24 cellular contexts compared by ENCODE assay signal in genomic region chr3:52032702-52033408, GRCh38. TPM values are rescaled to one million over a fixed set of nuclear protein-coding genes. Genes with fewer than 3 reads are reported as not detected.
DNase-seq lines count a peak whose midpoint lies in the region; ATAC-seq, FAIRE-seq and TF ChIP-seq lines count a peak whose summit lies in the region.
"Had no signal": no experiment of that assay in that cellular context is flagged by ENCODE, and none has a peak within 500 bp of the region (broad histone marks: within the 10 kb centered on the region; RNA-seq: fewer than 3 reads in every experiment).

No MANE protein-coding gene starts in this region.

- H2BK20ac ChIP-seq in H1 (ENCODE audit: low read length), result no peak overlapping the region

- H3K23ac ChIP-seq in H1 (ENCODE audit: insufficient read length), result no peak overlapping the region

- no peaks in the 10 kb centered on the region for H3K9me3 ChIP-seq in BE2C
- no peaks in the 10 kb centered on the region for H3K9me3 ChIP-seq in H1 (ENCODE audit: insufficient read depth in 2 of 2, low read depth in 1 of 2, low read length in 1 of 2)
- no peaks in the 10 kb centered on the region for H3K9me3 ChIP-seq in T-helper 17 cell (ENCODE audit: control insufficient read depth, low read length, poor library complexity, severe bottlenecking)
- H3K9me3 ChIP-seq: breast epithelium, colonic mucosa, sigmoid colon, tibial nerve had no signal

- no peak overlapping the region for H2BK120ac ChIP-seq in H1 (replicated peaks; ENCODE audit: low read depth, low read length)

- ATAC-seq in GM21526 (IDR thresholded peaks at IDR 0.05; ENCODE audit: low FRiP score, unreplicated experiment) (no peak), T-helper 17 cell (no peak)
- ATAC-seq: activated naive CD4-positive, alpha-beta T cell treated with anti-CD3 and anti-CD28 coated beads, Interleukin-2, amount 50 U/mL, for 72 hours had no signal

- TF ChIP-seq EP300 in H1 (IDR thresholded peaks at IDR 0.05; ENCODE audit: borderline replicate concordance in 1 of 2, low read depth in 2 of 2, low read length in 2 of 2), result no peak

- no peak for FAIRE-seq in H1 (lab: Jason Lieb, UNC)
- FAIRE-seq: G401.6 had no signal

- no peak for TF ChIP-seq POLR2A in H1 (IDR thresholded peaks at IDR 0.05; ENCODE audit: control extremely low read depth in 1 of 2, low read depth in 2 of 2, low read length in 2 of 2)

- peaks cover 27% of the 10 kb centered on the region for H3K4me1 Mint-ChIP-seq in nephron
- no peaks in the 10 kb centered on the region for H3K4me1 Mint-ChIP-seq in activated CD4-positive, alpha-beta memory T cell treated with anti-CD3 and anti-CD28 coated beads, Interleukin-2, amount 10 ng/mL, durations not matched to agents 7 days and 5 days
- no peaks in the 10 kb centered on the region for H3K4me1 Mint-ChIP-seq in T-helper 17 cell

- H3K79me2 ChIP-seq in H1 (ENCODE audit: control insufficient read depth in 1 of 2, insufficient read depth in 2 of 2, low read length in 2 of 2), result no peaks in the 10 kb centered on the region

- H2BK15ac ChIP-seq in H1 (ENCODE audit: low read length), result 0 out of 2 replicates have a peak overlapping the region, but pooled peaks have one; percentile 5

- H4K20me1 ChIP-seq in H1 (replicated peaks in 1 of 2; ENCODE audit: control insufficient read depth in 1 of 2, insufficient read depth in 2 of 2, low read length in 2 of 2), result no peaks in the 10 kb centered on the region
- H4K20me1 ChIP-seq: BLaER1 treated with 17β-estradiol and CSF1 and Interleukin-3, amounts not matched to agents 10 nM and 100 nM had no signal

- no peak overlapping the region for H3K18ac ChIP-seq in H1 (ENCODE audit: extremely low read depth, low read length)

- H2BK5ac ChIP-seq in H1 (ENCODE audit: low read depth, low read length), result no peak overlapping the region; the same call in 1 of the 2 replicates

- no peak overlapping the region for H3K4ac ChIP-seq in H1 (replicated peaks; ENCODE audit: insufficient read length, low read depth, low read length)

- H3K27me3 Mint-ChIP-seq in nephron (ENCODE audit: low read depth) (peaks cover 11% of the 10 kb centered on the region), T-helper 17 cell (no peaks in the 10 kb centered on the region)
- no peaks in the 10 kb centered on the region for H3K27me3 Mint-ChIP-seq in activated CD4-positive, alpha-beta memory T cell treated with anti-CD3 and anti-CD28 coated beads, Interleukin-2, amount 10 ng/mL, durations not matched to agents 7 days and 5 days
- H3K27me3 Mint-ChIP-seq: IgD-negative memory B cell had no signal

- H3K36me3 Mint-ChIP-seq in nephron (ENCODE audit: low read depth), result no peaks in the 10 kb centered on the region
- no peaks in the 10 kb centered on the region for H3K36me3 Mint-ChIP-seq in activated CD4-positive, alpha-beta memory T cell treated with anti-CD3 and anti-CD28 coated beads, Interleukin-2, amount 10 ng/mL, durations not matched to agents 7 days and 5 days (ENCODE audit: low read depth)
- peaks cover 2% of the 10 kb centered on the region for H3K36me3 Mint-ChIP-seq in T-helper 17 cell (ENCODE audit: low read depth)
- H3K36me3 Mint-ChIP-seq: activated naive CD4-positive, alpha-beta T cell treated with anti-CD3 and anti-CD28 coated beads, Interleukin-2, amount 50 U/mL, for 72 hours; IgD-negative memory B cell had no signal

- H3K4me3 ChIP-seq in BE2C (ENCODE audit: low read depth, low read length) (no peak overlapping the region), H1 (ENCODE audit: extremely low read depth in 1 of 4, insufficient read depth in 2 of 4, low read depth in 3 of 4, low read length in 4 of 4) (no peak overlapping the region)
- H3K4me3 ChIP-seq: BLaER1 treated with 17β-estradiol and CSF1 and Interleukin-3, amounts not matched to agents 10 nM and 100 nM; breast epithelium; colonic mucosa; sigmoid colon; tibial nerve had no signal

- H3K4me2 ChIP-seq in H1 (ENCODE audit: insufficient read depth in 1 of 2, low read depth in 2 of 2, low read length in 2 of 2), result no peak overlapping the region

- H3K23me2 ChIP-seq in H1 (ENCODE audit: low read depth, low read length), result no peaks in the 10 kb centered on the region

- no peak overlapping the region for H2AK5ac ChIP-seq in H1 (ENCODE audit: low read depth, low read length)

- no peaks in the 10 kb centered on the region for H3K9me3 Mint-ChIP-seq in nephron
- no peaks in the 10 kb centered on the region for H3K9me3 Mint-ChIP-seq in activated CD4-positive, alpha-beta memory T cell treated with anti-CD3 and anti-CD28 coated beads, Interleukin-2, amount 10 ng/mL, durations not matched to agents 7 days and 5 days
- H3K9me3 Mint-ChIP-seq: activated naive CD4-positive, alpha-beta T cell treated with anti-CD3 and anti-CD28 coated beads, Interleukin-2, amount 50 U/mL, for 72 hours; IgD-negative memory B cell had no signal

- H3K27me3 ChIP-seq in BE2C (no peaks in the 10 kb centered on the region), H1 (replicated peaks in 1 of 4; ENCODE audit: control insufficient read depth in 3 of 4, extremely low read depth in 1 of 4, insufficient read depth in 3 of 4, low read length in 3 of 4) (no peaks in the 10 kb centered on the region)
- H3K27me3 ChIP-seq: BLaER1 treated with 17β-estradiol and CSF1 and Interleukin-3, amounts not matched to agents 10 nM and 100 nM; breast epithelium; colonic mucosa; sigmoid colon; tibial nerve had no signal

- H3K79me1 ChIP-seq in H1 (ENCODE audit: low read depth, low read length), result no peaks in the 10 kb centered on the region

- H3K4me1 ChIP-seq in BE2C, result peaks cover 39% of the 10 kb centered on the region
- peaks cover 0 to 6% (median 1%) of the 10 kb centered on the region in 4 experiments; a peak in 2 of 7 replicates for H3K4me1 ChIP-seq in H1 (replicated peaks in 1 of 4; ENCODE audit: control insufficient read depth in 3 of 4, insufficient read depth in 4 of 4, low read length in 3 of 4)
- H3K4me1 ChIP-seq: breast epithelium, colonic mucosa, sigmoid colon had no signal

- H4K5ac ChIP-seq in H1 (ENCODE audit: insufficient read length, low read depth, low read length), result no peak overlapping the region

- H2BK12ac ChIP-seq in H1 (ENCODE audit: low read depth, low read length), result no peak overlapping the region

- CTCF ChIA-PET in H1 (lab: Charles Lee; ENCODE audit: partially characterized antibody), result interaction anchor here (1.2 to 9.4 kb wide), 11 partner anchors 10 to 112 kb away, joined by 3 to 124 read pairs (median 9); partner anchors contain the start of gene DUSP7
- CTCF ChIA-PET in activated CD4-positive, alpha-beta memory T cell treated with anti-CD3 and anti-CD28 coated beads, Interleukin-2, amount 10 ng/mL, durations not matched to agents 7 days and 5 days (lab: Charles Lee), result no interaction called here

- no peak overlapping the region; the same call in 1 of the 2 replicates for H4K8ac ChIP-seq in H1 (ENCODE audit: extremely low read depth, insufficient read depth, low read length)

- H3K36me3 ChIP-seq in BE2C (no peaks in the 10 kb centered on the region; the same call in 1 of the 2 replicates), H1 (ENCODE audit: control insufficient read depth in 2 of 4, insufficient read depth in 4 of 4, low read length in 3 of 4) (no peaks in the 10 kb centered on the region)
- H3K36me3 ChIP-seq: BLaER1 treated with 17β-estradiol and CSF1 and Interleukin-3, amounts not matched to agents 10 nM and 100 nM; breast epithelium; colonic mucosa; sigmoid colon; tibial nerve had no signal

- POLR2A ChIA-PET in H1 (lab: Charles Lee; ENCODE audit: partially characterized antibody), result interaction anchor here (0.7 to 1.2 kb wide), 2 partner anchors 23 to 41 kb away, joined by 3 read pairs; no protein-coding TSS in a partner anchor
- POLR2A ChIA-PET in activated CD4-positive, alpha-beta memory T cell treated with anti-CD3 and anti-CD28 coated beads, Interleukin-2, amount 10 ng/mL, durations not matched to agents 7 days and 5 days (lab: Charles Lee), result no interaction called here

- no peak overlapping the region for H3K56ac ChIP-seq in H1 (replicated peaks; ENCODE audit: insufficient read length, low read depth, low read length)

- peak overlapping the region in 2 of 3 experiments; percentile 3 to 76 for H3K27ac Mint-ChIP-seq in nephron
- no peak overlapping the region for H3K27ac Mint-ChIP-seq in activated CD4-positive, alpha-beta memory T cell treated with anti-CD3 and anti-CD28 coated beads, Interleukin-2, amount 10 ng/mL, durations not matched to agents 7 days and 5 days
- H3K27ac Mint-ChIP-seq in T-helper 17 cell, result no peak overlapping the region
- H3K27ac Mint-ChIP-seq: progenitor cell of endocrine pancreas had no signal

- no peak overlapping the region for H2AFZ ChIP-seq in H1 (ENCODE audit: low read length)

- H3K27ac ChIP-seq in H1 (ENCODE audit: low read depth, low read length), result no peak overlapping the region
- H3K27ac ChIP-seq: BLaER1 treated with 17β-estradiol and CSF1 and Interleukin-3, amounts not matched to agents 10 nM and 100 nM; breast epithelium; colonic mucosa; sigmoid colon had no signal

- DNase-seq in BE2C, result peak; percentile 57
- DNase-seq in NCI-H524 treated with DMSO at 0.1 percent for 48 hours (lab: John Stamatoyannopoulos, UW), result peak; percentile 85
- DNase-seq in H1 (ENCODE audit: low read depth in 1 of 2, low spot score in 2 of 2), result no peak
- DNase-seq in activated CD4-positive, alpha-beta memory T cell treated with anti-CD3 and anti-CD28 coated beads, Interleukin-2, amount 10 ng/mL, durations not matched to agents 7 days and 5 days, result no peak
- no peak for DNase-seq in T-helper 17 cell
- DNase-seq: activated CD4-positive, alpha-beta T cell treated with anti-CD3 and anti-CD28 coated beads for 4 hours; colonic mucosa; effector memory CD4-positive, alpha-beta T cell; MV-4-11; NCI-H1436; NCI-H2107; OCI-M1; sigmoid colon; stimulated activated CD4-positive, alpha-beta T cell treated with anti-CD3 and anti-CD28 coated beads, Interleukin-4, amount 100 ng/mL, for 24 hours; T-helper 9 cell had no signal

- TF ChIP-seq RAD21 in H1 (IDR thresholded peaks at IDR 0.05 in 1 of 2, conservative IDR thresholded peaks at IDR 0.05 in 1 of 2; ENCODE audit: low read depth in 2 of 2, low read length in 2 of 2), result no peak

- TF ChIP-seq CTCF in BE2C (IDR thresholded peaks at IDR 0.05; ENCODE audit: low read depth, low read length), result no peak
- no peak for TF ChIP-seq CTCF in H1 (IDR thresholded peaks at IDR 0.05; ENCODE audit: control extremely low read depth in 1 of 3, insufficient read depth in 1 of 3, low read depth in 1 of 3, low read length in 3 of 3)
- TF ChIP-seq CTCF in nephron (IDR thresholded peaks at IDR 0.05; ENCODE audit: unreplicated experiment in 3 of 3), result no peak

- 92% methylated on average over 11 of the region's 11 CpGs; no CpG with 5 or more reads in 1 of the 2 experiments for WGBS in H1 (ENCODE audit: extremely low coverage in 1 of 2, insufficient coverage in 1 of 2, insufficient read length in 1 of 2, insufficient replicate concordance in 2 of 2, low coverage in 1 of 2, low lambda C conversion rate in 2 of 2, missing lambda C conversion rate in 1 of 2), 2 experiments

- H4K91ac ChIP-seq in H1 (replicated peaks; ENCODE audit: insufficient read length, low read length), result no peak overlapping the region

- H3K14ac ChIP-seq in H1 (ENCODE audit: insufficient read length), result no peak overlapping the region

- no peak overlapping the region for H3K4me3 Mint-ChIP-seq in nephron
- H3K4me3 Mint-ChIP-seq in activated CD4-positive, alpha-beta memory T cell treated with anti-CD3 and anti-CD28 coated beads, Interleukin-2, amount 10 ng/mL, durations not matched to agents 7 days and 5 days, result no peak overlapping the region
- H3K4me3 Mint-ChIP-seq in T-helper 17 cell, result no peak overlapping the region
- H3K4me3 Mint-ChIP-seq: IgD-negative memory B cell had no signal

- no peak overlapping the region for H3K9ac ChIP-seq in H1 (replicated peaks in 1 of 4; ENCODE audit: extremely low read depth in 1 of 4, low read depth in 3 of 4, low read length in 3 of 4)
- H3K9ac ChIP-seq: BLaER1 treated with 17β-estradiol and CSF1 and Interleukin-3, amounts not matched to agents 10 nM and 100 nM had no signal

RNA-seq across cellular contexts. Expression of gene DUSP7, which starts 23.5 kb away (rescaled TPM):
- polyA plus RNA-seq in BE2C (2012; ENCODE audit: insufficient read depth, insufficient read length, low read depth), result 56.0 TPM
- 19.4 and 20.5 TPM in 2 replicates for total RNA-seq in H1 (2021; fragmentation: NEBNext Ultra II Directional; extraction: Animal tissue kit (Norgen Biotek cat#: 25700))
- 24.9 and 32.1 TPM in 2 replicates for polyA plus RNA-seq in H1 (2011; rRNA removed)
- polyA plus RNA-seq in H1 (2011; cell fraction: cytosol; rRNA removed), result 17.8 TPM
- 17.4 TPM for polyA plus RNA-seq in H1 (2011; cell fraction: nucleus; rRNA removed)
- polyA plus RNA-seq in H1 (2012, experiment 1 of 2), result 9.6 to 11.4 TPM (median 11.0 TPM) in 4 replicates
- polyA plus RNA-seq in H1 (2012, experiment 2 of 2), result 11.4 TPM
- polyA plus RNA-seq in H1 (2013, experiment 1 of 2), result 10.2 TPM
- 11.0 TPM for polyA plus RNA-seq in H1 (2013, experiment 2 of 2)
- 19.6 and 30.2 TPM in 2 replicates for polyA minus RNA-seq in H1 (2011; rRNA and poly(A)+ RNA removed)
- polyA minus RNA-seq in H1 (2011; cell fraction: cytosol; rRNA and poly(A)+ RNA removed), result 18.8 TPM
- polyA minus RNA-seq in H1 (2011; cell fraction: nucleus; rRNA and poly(A)+ RNA removed), result 18.1 TPM
- 10 to 100 TPM; 40.1 to 40.9 TPM for total RNA-seq in activated CD4-positive, alpha-beta memory T cell treated with anti-CD3 and anti-CD28 coated beads, Interleukin-2, amount 10 ng/mL, durations not matched to agents 7 days and 5 days
- total RNA-seq in T-helper 17 cell, result 10 to 100 TPM; 15.8 to 18.6 TPM

RNA-seq across cellular contexts. Expression of gene RPL29, which starts 37.2 kb away (rescaled TPM):
- 1,880 TPM for polyA plus RNA-seq in BE2C (2012; ENCODE audit: insufficient read depth, insufficient read length, low read depth)
- total RNA-seq in H1 (2021; fragmentation: NEBNext Ultra II Directional; extraction: Animal tissue kit (Norgen Biotek cat#: 25700)), result 1,467 and 1,476 TPM in 2 replicates
- polyA plus RNA-seq in H1 (2011; rRNA removed), result 2,660 and 3,062 TPM in 2 replicates
- 3,021 TPM for polyA plus RNA-seq in H1 (2011; cell fraction: cytosol; rRNA removed)
- polyA plus RNA-seq in H1 (2011; cell fraction: nucleus; rRNA removed), result 1,988 TPM
- polyA plus RNA-seq in H1 (2012, experiment 1 of 2), result 2,347 to 2,838 TPM (median 2,522 TPM) in 4 replicates
- 3,643 TPM for polyA plus RNA-seq in H1 (2012, experiment 2 of 2)
- polyA plus RNA-seq in H1 (2013, experiment 1 of 2), result 2,053 TPM
- polyA plus RNA-seq in H1 (2013, experiment 2 of 2), result 1,963 TPM
- polyA minus RNA-seq in H1 (2011; rRNA and poly(A)+ RNA removed), result 1,098 and 1,191 TPM in 2 replicates
- polyA minus RNA-seq in H1 (2011; cell fraction: cytosol; rRNA and poly(A)+ RNA removed), result 1,141 TPM
- 716 TPM for polyA minus RNA-seq in H1 (2011; cell fraction: nucleus; rRNA and poly(A)+ RNA removed)
- 1,000 to 10,000 TPM; 1,042 to 1,047 TPM for total RNA-seq in activated CD4-positive, alpha-beta memory T cell treated with anti-CD3 and anti-CD28 coated beads, Interleukin-2, amount 10 ng/mL, durations not matched to agents 7 days and 5 days
- 1,000 to 10,000 TPM; 1,359 to 1,493 TPM for total RNA-seq in T-helper 17 cell

RNA-seq across cellular contexts. Expression of gene ACY1, which starts 49.5 kb away (rescaled TPM):
- 18.6 TPM for polyA plus RNA-seq in BE2C (2012; ENCODE audit: insufficient read depth, insufficient read length, low read depth)
- total RNA-seq in H1 (2021; fragmentation: NEBNext Ultra II Directional; extraction: Animal tissue kit (Norgen Biotek cat#: 25700)), result 45.5 and 48.3 TPM in 2 replicates
- polyA plus RNA-seq in H1 (2011; rRNA removed), result 113 and 189 TPM in 2 replicates
- polyA plus RNA-seq in H1 (2011; cell fraction: cytosol; rRNA removed), result 84.0 TPM
- polyA plus RNA-seq in H1 (2011; cell fraction: nucleus; rRNA removed), result 135 TPM
- 34.5 to 75.6 TPM (median 65.5 TPM) in 4 replicates for polyA plus RNA-seq in H1 (2012, experiment 1 of 2)
- 75.0 TPM for polyA plus RNA-seq in H1 (2012, experiment 2 of 2)
- 33.1 TPM for polyA plus RNA-seq in H1 (2013, experiment 1 of 2)
- polyA plus RNA-seq in H1 (2013, experiment 2 of 2), result 31.7 TPM
- polyA minus RNA-seq in H1 (2011; rRNA and poly(A)+ RNA removed), result 58.7 and 82.2 TPM in 2 replicates
- 40.8 TPM for polyA minus RNA-seq in H1 (2011; cell fraction: cytosol; rRNA and poly(A)+ RNA removed)
- 47.3 TPM for polyA minus RNA-seq in H1 (2011; cell fraction: nucleus; rRNA and poly(A)+ RNA removed)
- 10 to 100 TPM; 18.4 to 22.0 TPM for total RNA-seq in activated CD4-positive, alpha-beta memory T cell treated with anti-CD3 and anti-CD28 coated beads, Interleukin-2, amount 10 ng/mL, durations not matched to agents 7 days and 5 days
- total RNA-seq in T-helper 17 cell, result 1 to 10 TPM; 7.1 to 7.6 TPM

RNA-seq across cellular contexts. Expression of gene ABHD14A, which starts 58.0 kb away (rescaled TPM):
- polyA plus RNA-seq in BE2C (2012; ENCODE audit: insufficient read depth, insufficient read length, low read depth), result 49.5 TPM
- total RNA-seq in H1 (2021; fragmentation: NEBNext Ultra II Directional; extraction: Animal tissue kit (Norgen Biotek cat#: 25700)), result 1.8 and 4.6 TPM in 2 replicates
- 9.8 and 12.4 TPM in 2 replicates for polyA plus RNA-seq in H1 (2011; rRNA removed)
- polyA plus RNA-seq in H1 (2011; cell fraction: cytosol; rRNA removed), result 8.7 TPM
- 6.5 TPM for polyA plus RNA-seq in H1 (2011; cell fraction: nucleus; rRNA removed)
- 2.7 to 5.2 TPM (median 4.4 TPM) in 4 replicates for polyA plus RNA-seq in H1 (2012, experiment 1 of 2)
- polyA plus RNA-seq in H1 (2012, experiment 2 of 2), result 6.5 TPM
- polyA plus RNA-seq in H1 (2013, experiment 1 of 2), result 5.2 TPM
- 5.6 TPM for polyA plus RNA-seq in H1 (2013, experiment 2 of 2)
- 1.7 and 1.9 TPM in 2 replicates for polyA minus RNA-seq in H1 (2011; rRNA and poly(A)+ RNA removed)
- not detected for polyA minus RNA-seq in H1 (2011; cell fraction: cytosol; rRNA and poly(A)+ RNA removed)
- polyA minus RNA-seq in H1 (2011; cell fraction: nucleus; rRNA and poly(A)+ RNA removed), result 1.6 TPM
- total RNA-seq in activated CD4-positive, alpha-beta memory T cell treated with anti-CD3 and anti-CD28 coated beads, Interleukin-2, amount 10 ng/mL, durations not matched to agents 7 days and 5 days, result 10 to 100 TPM; 10.8 to 13.3 TPM
- 10 to 100 TPM; 13.9 to 14.6 TPM for total RNA-seq in T-helper 17 cell

RNA-seq across cellular contexts. Expression of gene ABHD14B, which starts 59.0 kb away (rescaled TPM):
- polyA plus RNA-seq in BE2C (2012; ENCODE audit: insufficient read depth, insufficient read length, low read depth), result 33.3 TPM
- total RNA-seq in H1 (2021; fragmentation: NEBNext Ultra II Directional; extraction: Animal tissue kit (Norgen Biotek cat#: 25700)), result 5.8 and 6.1 TPM in 2 replicates
- 18.0 and 20.0 TPM in 2 replicates for polyA plus RNA-seq in H1 (2011; rRNA removed)
- polyA plus RNA-seq in H1 (2011; cell fraction: cytosol; rRNA removed), result 19.8 TPM
- polyA plus RNA-seq in H1 (2011; cell fraction: nucleus; rRNA removed), result 29.6 TPM
- 6.0 to 11.2 TPM (median 9.3 TPM) in 4 replicates for polyA plus RNA-seq in H1 (2012, experiment 1 of 2)
- polyA plus RNA-seq in H1 (2012, experiment 2 of 2), result 8.3 TPM
- polyA plus RNA-seq in H1 (2013, experiment 1 of 2), result 4.5 TPM
- polyA plus RNA-seq in H1 (2013, experiment 2 of 2), result 4.5 TPM
- 11.7 and 13.7 TPM in 2 replicates for polyA minus RNA-seq in H1 (2011; rRNA and poly(A)+ RNA removed)
- polyA minus RNA-seq in H1 (2011; cell fraction: cytosol; rRNA and poly(A)+ RNA removed), result 9.2 TPM
- polyA minus RNA-seq in H1 (2011; cell fraction: nucleus; rRNA and poly(A)+ RNA removed), result 12.2 TPM
- total RNA-seq in activated CD4-positive, alpha-beta memory T cell treated with anti-CD3 and anti-CD28 coated beads, Interleukin-2, amount 10 ng/mL, durations not matched to agents 7 days and 5 days, result 10 to 100 TPM; 57.4 to 58.1 TPM
- 10 to 100 TPM; 34.8 to 51.1 TPM for total RNA-seq in T-helper 17 cell

Comparison
In these comparisons a context has a peak if more than half of its experiments do, and no peak if none do; other contexts are left out.
1. DNase-seq: peak in BE2C (single experiment) and NCI-H524 treated with DMSO at 0.1 percent for 48 hours (single experiment); none in H1 (0 of 2), activated CD4-positive, alpha-beta memory T cell treated with anti-CD3 and anti-CD28 coated beads, Interleukin-2, amount 10 ng/mL, durations not matched to agents 7 days and 5 days (single experiment) and T-helper 17 cell (0 of 3).
2. H3K27ac Mint-ChIP-seq: peak in nephron (2 of 3); none in activated CD4-positive, alpha-beta memory T cell treated with anti-CD3 and anti-CD28 coated beads, Interleukin-2, amount 10 ng/mL, durations not matched to agents 7 days and 5 days (single experiment) and T-helper 17 cell (single experiment).